ENCODE assay signal across 19 cellular contexts in genomic region chr14:92497391-92497790, GRCh38.
"Had no signal": no experiment of that assay in that cellular context is flagged by ENCODE, and none has a peak within 500 bp of the region (broad histone marks: within the 10 kb centered on the region; RNA-seq: fewer than 3 reads in every experiment).

No MANE protein-coding gene starts in this region.

- H3K4me2 ChIP-seq: smooth muscle cell had no signal

- H3K36me3 Mint-ChIP-seq: activated naive CD8-positive, alpha-beta T cell; immature natural killer cell; memory B cell; naive thymus-derived CD4-positive, alpha-beta T cell; stimulated activated naive B cell treated with anti-CD40 and anti-IgM and Interleukin-4, amounts not matched to agents 10 μg/mL and 1 μg/mL and 100 μg/mL, for 72 hours; T-cell had no signal

- DNase-seq: activated CD4-positive, alpha-beta T cell treated with anti-CD3 and anti-CD28 coated beads for 48 hours; activated CD4-positive, CD25-positive, alpha-beta regulatory T cell; activated CD8-positive, alpha-beta T cell treated with anti-CD3 and anti-CD28 coated beads, Interleukin-2, amount 10 ng/mL, durations not matched to agents 7 days and 5 days; activated gamma-delta T cell; gastrocnemius medialis; immature natural killer cell; left ventricle myocardium superior; naive thymus-derived CD4-positive, alpha-beta T cell; stimulated activated CD4-positive, alpha-beta T cell treated with anti-CD3 and anti-CD28 coated beads, Interleukin-4, amount 100 ng/mL, for 24 hours; stimulated activated naive B cell treated with anti-CD40 and anti-IgM and Interleukin-4, amounts not matched to agents 10 μg/mL and 1 μg/mL and 100 μg/mL, for 72 hours; T-cell had no signal

- H3K27ac ChIP-seq: cardiac muscle cell, gastrocnemius medialis, neutrophil, parathyroid adenoma, right lobe of liver, thoracic aorta had no signal

- H3K36me3 ChIP-seq: cardiac muscle cell, gastrocnemius medialis, neutrophil, right lobe of liver, thoracic aorta had no signal

- H3K27me3 ChIP-seq: cardiac muscle cell, gastrocnemius medialis, neutrophil, right lobe of liver had no signal

- H3K9me3 Mint-ChIP-seq: immature natural killer cell; memory B cell; naive thymus-derived CD4-positive, alpha-beta T cell; stimulated activated naive B cell treated with anti-CD40 and anti-IgM and Interleukin-4, amounts not matched to agents 10 μg/mL and 1 μg/mL and 100 μg/mL, for 72 hours; T-cell had no signal

- H3K27ac Mint-ChIP-seq: activated CD8-positive, alpha-beta T cell treated with anti-CD3 and anti-CD28 coated beads, Interleukin-2, amount 10 ng/mL, durations not matched to agents 7 days and 5 days; activated naive CD8-positive, alpha-beta T cell; memory B cell; naive thymus-derived CD4-positive, alpha-beta T cell; stimulated activated naive B cell treated with anti-CD40 and anti-IgM and Interleukin-4, amounts not matched to agents 10 μg/mL and 1 μg/mL and 100 μg/mL, for 72 hours; T-cell had no signal

- H3K4me3 Mint-ChIP-seq: activated CD8-positive, alpha-beta T cell treated with anti-CD3 and anti-CD28 coated beads, Interleukin-2, amount 10 ng/mL, durations not matched to agents 7 days and 5 days; activated naive CD8-positive, alpha-beta T cell; memory B cell; naive thymus-derived CD4-positive, alpha-beta T cell; stimulated activated naive B cell treated with anti-CD40 and anti-IgM and Interleukin-4, amounts not matched to agents 10 μg/mL and 1 μg/mL and 100 μg/mL, for 72 hours; T-cell had no signal

- H3K4me3 ChIP-seq: cardiac muscle cell, gastrocnemius medialis, right lobe of liver, smooth muscle cell, thoracic aorta had no signal

- H3K27me3 Mint-ChIP-seq: activated naive CD8-positive, alpha-beta T cell; memory B cell; T-cell had no signal

- H3K79me2 ChIP-seq: parathyroid adenoma had no signal

- H3K4me1 Mint-ChIP-seq: T-cell had no signal

- H3K9me3 ChIP-seq: gastrocnemius medialis, neutrophil, right lobe of liver, thoracic aorta had no signal

- H2AFZ ChIP-seq: parathyroid adenoma had no signal

- H3K4me1 ChIP-seq: gastrocnemius medialis, parathyroid adenoma, right lobe of liver had no signal

- H3K9ac ChIP-seq: parathyroid adenoma had no signal
